Comparison of ENCODE assay signal across 35 cellular contexts in the genomic region with DNA sequence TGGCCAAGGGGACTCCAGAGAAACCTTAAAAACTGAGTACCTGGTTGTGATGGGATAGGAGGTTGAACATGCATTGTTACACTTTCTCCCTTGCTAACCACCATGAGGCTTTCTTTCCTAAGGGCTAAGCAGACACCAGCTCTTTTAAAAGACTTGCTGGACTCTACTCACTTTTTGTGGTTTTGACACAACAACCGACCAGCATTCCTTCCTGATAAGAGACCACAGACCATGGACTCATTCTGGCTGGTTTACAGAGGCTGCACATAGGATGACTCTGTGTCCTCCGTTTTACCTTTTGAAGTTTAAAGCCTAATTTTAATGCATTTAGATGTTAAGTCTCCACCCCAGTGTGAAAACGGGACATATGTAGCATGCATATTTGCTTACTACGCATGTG.
DNase-seq lines count a peak whose midpoint lies in the region; ATAC-seq and TF ChIP-seq lines count a peak whose summit lies in the region.
"Had no signal": no experiment of that assay in that cellular context is flagged by ENCODE, and none has a peak within 500 bp of the region (broad histone marks: within the 10 kb centered on the region; RNA-seq: fewer than 3 reads in every experiment).

No MANE protein-coding gene starts in this region.

- no peak overlapping the region for H2BK15ac ChIP-seq in mesenchymal stem cell (ENCODE audit: low read depth, poor library complexity, severe bottlenecking)

- H3K36me3 Mint-ChIP-seq in stimulated activated naive B cell treated with anti-CD40 and anti-IgM and Interleukin-4, amounts not matched to agents 10 μg/mL and 1 μg/mL and 100 μg/mL, for 72 hours: no peaks in the 10 kb centered on the region
- H3K36me3 Mint-ChIP-seq: activated naive CD8-positive, alpha-beta T cell treated with anti-CD3 and anti-CD28 coated beads for 36 hours; natural killer cell treated with Interleukin-12 subunit alpha and Interleukin-12 subunit beta and Interleukin-15 and Interleukin-18, amount 100 ng/mL, for 72 hours had no signal

- ATAC-seq in Panc1 (0 out of 2 replicates have a peak, but pooled peaks have one; percentile 62), GM21825 (IDR thresholded peaks at IDR 0.05; ENCODE audit: unreplicated experiment) (no peak), GM19467 (IDR thresholded peaks at IDR 0.05; ENCODE audit: unreplicated experiment) (no peak)
- no peak for ATAC-seq in stimulated activated naive B cell treated with anti-CD40 and anti-IgM and Interleukin-4, amounts not matched to agents 10 μg/mL and 1 μg/mL and 100 μg/mL, for 72 hours (replicated peaks)
- ATAC-seq: activated CD4-positive, alpha-beta T cell treated with anti-CD3 and anti-CD28 coated beads for 36 hours; esophagus mucosa; heart left ventricle; natural killer cell treated with Interleukin-12 subunit alpha and Interleukin-12 subunit beta and Interleukin-15 and Interleukin-18, amount 100 ng/mL, for 72 hours; upper lobe of right lung had no signal

- H3K4me2 ChIP-seq in mesenchymal stem cell (ENCODE audit: low read length, poor library complexity, severe bottlenecking): no peak overlapping the region
- H3K4me2 ChIP-seq: PC-9 had no signal

- no TSS peak for BruUV-seq in Panc1 (replicated peaks; lab: Mats Ljungman, UMichigan)

- H4K8ac ChIP-seq in mesenchymal stem cell (ENCODE audit: low read length): no peak overlapping the region

- no peak overlapping the region for H3K14ac ChIP-seq in mesenchymal stem cell (ENCODE audit: low read length in 2 of 2)

- WGBS in mesenchymal stem cell: 70% methylated on average over 4 of the region's 4 CpGs

- TF ChIP-seq CTCF in Panc1 (IDR thresholded peaks at IDR 0.05): no peak
- TF ChIP-seq CTCF in astrocyte of the spinal cord (IDR thresholded peaks at IDR 0.05; ENCODE audit: low read depth, low read length): no peak

- H3K27ac Mint-ChIP-seq in stimulated activated naive B cell treated with anti-CD40 and anti-IgM and Interleukin-4, amounts not matched to agents 10 μg/mL and 1 μg/mL and 100 μg/mL, for 72 hours: no peak overlapping the region
- H3K27ac Mint-ChIP-seq: activated CD4-positive, alpha-beta T cell treated with anti-CD3 and anti-CD28 coated beads for 36 hours; activated naive CD8-positive, alpha-beta T cell treated with anti-CD3 and anti-CD28 coated beads for 36 hours; activated T-helper 2 cell treated with anti-CD3 and anti-CD28 coated beads, Interferon-gamma antibody, Interleukin-2, Interleukin-4, amounts not matched to agents 10 μg/mL and 5 μg/mL and 100 μg/mL, durations not matched to agents 14 hours and 24 hours and 36 hours; natural killer cell treated with Interleukin-12 subunit alpha and Interleukin-12 subunit beta and Interleukin-15 and Interleukin-18, amount 100 ng/mL, for 72 hours; T-helper 2 cell treated with Interferon-gamma antibody and Interleukin-4, amounts not matched to agents 5 μg/mL and 100 μg/mL, for 36 hours had no signal

- no peaks in the 10 kb centered on the region for H3K36me3 ChIP-seq in Panc1 (ENCODE audit: control insufficient read depth, insufficient read depth, low read length)
- no peaks in the 10 kb centered on the region for H3K36me3 ChIP-seq in mesenchymal stem cell (ENCODE audit: control insufficient read depth in 1 of 2, insufficient read depth in 2 of 2, low read depth in 1 of 2, low read length in 2 of 2)
- H3K36me3 ChIP-seq: ascending aorta, heart left ventricle, suprapubic skin, upper lobe of right lung had no signal

- no peak overlapping the region for H3K23ac ChIP-seq in mesenchymal stem cell (ENCODE audit: low read length in 2 of 2)

- no peak overlapping the region for H3K9ac ChIP-seq in mesenchymal stem cell (ENCODE audit: low read length)

- H3K4me3 Mint-ChIP-seq in stimulated activated naive B cell treated with anti-CD40 and anti-IgM and Interleukin-4, amounts not matched to agents 10 μg/mL and 1 μg/mL and 100 μg/mL, for 72 hours: no peak overlapping the region
- H3K4me3 Mint-ChIP-seq: activated CD4-positive, alpha-beta T cell treated with anti-CD3 and anti-CD28 coated beads for 36 hours; activated naive CD8-positive, alpha-beta T cell treated with anti-CD3 and anti-CD28 coated beads for 36 hours; natural killer cell treated with Interleukin-12 subunit alpha and Interleukin-12 subunit beta and Interleukin-15 and Interleukin-18, amount 100 ng/mL, for 72 hours; T-helper 2 cell treated with Interferon-gamma antibody and Interleukin-4, amounts not matched to agents 5 μg/mL and 100 μg/mL, for 36 hours had no signal

- no peaks in the 10 kb centered on the region for H3K4me1 Mint-ChIP-seq in stimulated activated naive B cell treated with anti-CD40 and anti-IgM and Interleukin-4, amounts not matched to agents 10 μg/mL and 1 μg/mL and 100 μg/mL, for 72 hours
- H3K4me1 Mint-ChIP-seq: activated CD4-positive, alpha-beta T cell treated with anti-CD3 and anti-CD28 coated beads for 36 hours; activated naive CD8-positive, alpha-beta T cell treated with anti-CD3 and anti-CD28 coated beads for 36 hours had no signal

- POLR2A ChIA-PET in Panc1 (lab: Charles Lee): no interaction called here

- peak; percentile 6 for DNase-seq in GF-D8 (lab: John Stamatoyannopoulos, UW)
- DNase-seq in Panc1 (ENCODE audit: low read depth, low spot score): no peak
- DNase-seq in astrocyte of the spinal cord (ENCODE audit: low read depth, low spot score): peak; percentile 1
- DNase-seq in mesenchymal stem cell: peak; percentile 0
- DNase-seq in DMS153 (lab: John Stamatoyannopoulos, UW): no peak
- DNase-seq in stimulated activated naive B cell treated with anti-CD40 and anti-IgM and Interleukin-4, amounts not matched to agents 10 μg/mL and 1 μg/mL and 100 μg/mL, for 72 hours: no peak
- DNase-seq: activated CD4-positive, alpha-beta T cell treated with anti-CD3 and anti-CD28 coated beads for 36 hours; activated naive CD8-positive, alpha-beta T cell treated with anti-CD3 and anti-CD28 coated beads for 36 hours; activated T-cell treated with anti-CD3 and anti-CD28 coated beads for 4 hours; Caco-2; cerebellar nuclear complex; DMS79 treated with DMSO at 0.1 percent for 48 hours; foreskin melanocyte; heart left ventricle; KBM-7; MM.1S; NCI-H1436; NCI-H2081; NCI-H2227 treated with DMSO at 0.1 percent for 48 hours; NCI-H69; PC-9; SHP77 treated with DMSO at 0.1 percent for 48 hours; stimulated activated naive CD4-positive, alpha-beta T cell treated with Interleukin-2 at 50 U/mL for 16 hours; upper lobe of right lung had no signal

- no peak overlapping the region for H2BK120ac ChIP-seq in mesenchymal stem cell (ENCODE audit: low read depth, low read length)

- H3K9me3 ChIP-seq in Panc1 (ENCODE audit: control insufficient read depth, insufficient read depth, low read depth, low read length): no peaks in the 10 kb centered on the region
- H3K9me3 ChIP-seq in mesenchymal stem cell (ENCODE audit: control insufficient read depth, low read length): no peaks in the 10 kb centered on the region
- H3K9me3 ChIP-seq: ascending aorta, heart left ventricle, suprapubic skin, upper lobe of right lung had no signal

- H3K9me3 Mint-ChIP-seq in stimulated activated naive B cell treated with anti-CD40 and anti-IgM and Interleukin-4, amounts not matched to agents 10 μg/mL and 1 μg/mL and 100 μg/mL, for 72 hours: peaks cover 4% of the 10 kb centered on the region in 2 donors
- H3K9me3 Mint-ChIP-seq: activated naive CD8-positive, alpha-beta T cell treated with anti-CD3 and anti-CD28 coated beads for 36 hours had no signal

- no peak overlapping the region for H2AFZ ChIP-seq in mesenchymal stem cell (ENCODE audit: low read depth, low read length)
- H2AFZ ChIP-seq: PC-9 had no signal

- H2AK5ac ChIP-seq in mesenchymal stem cell (ENCODE audit: low read length, severe bottlenecking): no peak overlapping the region

- no peak overlapping the region for H2BK12ac ChIP-seq in mesenchymal stem cell (ENCODE audit: low read length in 2 of 2)

- H3K27me3 ChIP-seq in Panc1 (ENCODE audit: control insufficient read depth, insufficient read depth, low read length) (peaks cover 2% of the 10 kb centered on the region; the same call in 1 of the 2 replicates), mesenchymal stem cell (ENCODE audit: control insufficient read depth in 1 of 2, insufficient read depth in 1 of 2, low read length in 2 of 2) (peaks cover 0 to 40% of the 10 kb centered on the region in 2 experiments)
- H3K27me3 ChIP-seq: ascending aorta, upper lobe of right lung had no signal

- no peak overlapping the region for H3K18ac ChIP-seq in mesenchymal stem cell (ENCODE audit: low read depth in 1 of 2, low read length in 2 of 2)

- H3K4me3 ChIP-seq in Panc1 (ENCODE audit: low read depth in 2 of 2, low read length in 2 of 2) (no peak overlapping the region), astrocyte of the spinal cord (ENCODE audit: low read depth, low read length) (no peak overlapping the region), mesenchymal stem cell (ENCODE audit: insufficient read depth in 1 of 2, low read depth in 1 of 2, low read length in 2 of 2) (no peak overlapping the region)
- H3K4me3 ChIP-seq: ascending aorta, heart left ventricle, lung, PC-9, suprapubic skin, upper lobe of right lung had no signal

- CTCF ChIA-PET in Panc1 (lab: Charles Lee): no interaction called here

- intact Hi-C loops in Panc1 (cut with micrococcal nuclease; ENCODE audit: unreplicated experiment): no loop called here

- H3K4me1 ChIP-seq in Panc1 (ENCODE audit: control insufficient read depth, insufficient read depth, low read length): no peaks in the 10 kb centered on the region
- H3K4me1 ChIP-seq in mesenchymal stem cell (ENCODE audit: control insufficient read depth, insufficient read depth, low read depth, low read length): no peaks in the 10 kb centered on the region
- H3K4me1 ChIP-seq: ascending aorta, heart left ventricle, suprapubic skin, upper lobe of right lung had no signal

- no peaks in the 10 kb centered on the region for H3K79me1 ChIP-seq in mesenchymal stem cell (replicated peaks; ENCODE audit: low read length, poor library complexity, severe bottlenecking)

- H3K27ac ChIP-seq in Panc1 (ENCODE audit: low read length): no peak overlapping the region
- no peak overlapping the region for H3K27ac ChIP-seq in mesenchymal stem cell (ENCODE audit: low read length, poor library complexity, severe bottlenecking)
- H3K27ac ChIP-seq: ascending aorta, C4-2B, heart left ventricle, PC-9, suprapubic skin, upper lobe of right lung, VCaP had no signal

- H3K4ac ChIP-seq in mesenchymal stem cell (ENCODE audit: low read depth in 1 of 2, low read length in 2 of 2): no peak overlapping the region

- H4K91ac ChIP-seq in mesenchymal stem cell (ENCODE audit: low read length): no peak overlapping the region

- in situ Hi-C loops in Panc1 (cut with HindIII; ENCODE audit: low pct_unique_long_range_greater_than_20kb, low sequenced_read_pairs) (no loop called here), astrocyte of the spinal cord (cut with HindIII; ENCODE audit: low sequenced_read_pairs) (no loop called here)

- no peak overlapping the region for H2BK5ac ChIP-seq in mesenchymal stem cell (ENCODE audit: low read depth, low read length, poor library complexity, severe bottlenecking)

- H3K27me3 Mint-ChIP-seq in stimulated activated naive B cell treated with anti-CD40 and anti-IgM and Interleukin-4, amounts not matched to agents 10 μg/mL and 1 μg/mL and 100 μg/mL, for 72 hours: peaks cover 5 to 14% of the 10 kb centered on the region in 2 donors
- H3K27me3 Mint-ChIP-seq: activated naive CD8-positive, alpha-beta T cell treated with anti-CD3 and anti-CD28 coated beads for 36 hours had no signal

Comparison
In these comparisons a context has a peak if more than half of its experiments do, and no peak if none do; other contexts are left out.
1. DNase-seq: peak in GF-D8 (single experiment), astrocyte of the spinal cord (single experiment) and mesenchymal stem cell (single experiment); none in Panc1 (single experiment), DMS153 (single experiment) and stimulated activated naive B cell treated with anti-CD40 and anti-IgM and Interleukin-4, amounts not matched to agents 10 μg/mL and 1 μg/mL and 100 μg/mL, for 72 hours (single experiment).